Comparison of ENCODE assay signal across 13 cellular contexts in genomic region chr12:26120561-26121274, GRCh38. TPM values are rescaled to one million over a fixed set of nuclear protein-coding genes. Genes with fewer than 3 reads are reported as not detected.
DNase-seq lines count a peak whose midpoint lies in the region; ATAC-seq and TF ChIP-seq lines count a peak whose summit lies in the region.
"Had no signal": no experiment of that assay in that cellular context is flagged by ENCODE, and none has a peak within 500 bp of the region (broad histone marks: within the 10 kb centered on the region; RNA-seq: fewer than 3 reads in every experiment).

No MANE protein-coding gene starts in this region.

- peaks cover 44% of the 10 kb centered on the region for H3K4me1 ChIP-seq in HUES64 (ENCODE audit: insufficient read depth, low read length)

- no peaks in the 10 kb centered on the region for H3K9me3 ChIP-seq in HUES64 (ENCODE audit: insufficient read depth, low read depth, low read length)

- H3K27me3 Mint-ChIP-seq in stimulated activated memory B cell treated with anti-CD40 and anti-IgM and Interleukin-4, amounts not matched to agents 10 μg/mL and 1 μg/mL and 100 μg/mL, for 72 hours = no peaks in the 10 kb centered on the region

- no peak for ATAC-seq in stimulated activated memory B cell treated with anti-CD40 and anti-IgM and Interleukin-4, amounts not matched to agents 10 μg/mL and 1 μg/mL and 100 μg/mL, for 72 hours
- ATAC-seq in HG03175 (IDR thresholded peaks at IDR 0.05; ENCODE audit: unreplicated experiment) = no peak
- ATAC-seq: activated T-helper 17 cell treated with anti-CD3 and anti-CD28 coated beads, Interleukin-2, amount 50 U/mL, for 72 hours; naive thymus-derived CD8-positive, alpha-beta T cell had no signal

- peaks cover 89% of the 10 kb centered on the region for H3K27me3 ChIP-seq in HUES64 (ENCODE audit: insufficient read depth, low read length)

- H3K9me3 Mint-ChIP-seq in stimulated activated memory B cell treated with anti-CD40 and anti-IgM and Interleukin-4, amounts not matched to agents 10 μg/mL and 1 μg/mL and 100 μg/mL, for 72 hours = no peaks in the 10 kb centered on the region
- H3K9me3 Mint-ChIP-seq: activated T-helper 17 cell treated with anti-CD3 and anti-CD28 coated beads, Interleukin-2, amount 50 U/mL, for 72 hours; naive thymus-derived CD8-positive, alpha-beta T cell had no signal

- no peak for TF ChIP-seq CTCF in RWPE1 (conservative IDR thresholded peaks at IDR 0.05; ENCODE audit: low read depth)

- H3K27ac ChIP-seq in HUES64 (ENCODE audit: low read depth, low read length) = no peak overlapping the region
- H3K27ac ChIP-seq in angular gyrus (ENCODE audit: low read depth, low read length) = peak overlapping the region; percentile 95
- no peak overlapping the region for H3K27ac ChIP-seq in RWPE1

- H3K36me3 ChIP-seq in HUES64 (ENCODE audit: insufficient read depth, low read length) = no peaks in the 10 kb centered on the region

- DNase-seq in kidney glomerular epithelial cell (lab: John Stamatoyannopoulos, UW) = peak; percentile 27
- DNase-seq in RWPE1 (ENCODE audit: low spot score) = no peak
- no peak for DNase-seq in NCI-H187 treated with DMSO at 0.1 percent for 48 hours (lab: John Stamatoyannopoulos, UW)
- no peak for DNase-seq in NCI-H1930 (lab: John Stamatoyannopoulos, UW)
- DNase-seq: activated CD4-positive, CD25-positive, alpha-beta regulatory T cell; CD4-positive, CD25-positive, alpha-beta regulatory T cell; KG1; naive thymus-derived CD8-positive, alpha-beta T cell had no signal

- POLR2A ChIA-PET in RWPE1 (lab: Yijun Ruan, JAX; ENCODE audit: low non-redundant PET) = interaction anchor here (0.5 kb wide), 1 partner anchor 861 kb away, joined by 3 read pairs; no protein-coding TSS in a partner anchor

- no peak overlapping the region for H3K4me3 Mint-ChIP-seq in stimulated activated memory B cell treated with anti-CD40 and anti-IgM and Interleukin-4, amounts not matched to agents 10 μg/mL and 1 μg/mL and 100 μg/mL, for 72 hours

- WGBS in HUES64 = 75% methylated on average over 3 of the region's 4 CpGs

- H3K9ac ChIP-seq in HUES64 (ENCODE audit: low read depth, low read length) = no peak overlapping the region

- no peaks in the 10 kb centered on the region for H3K36me3 Mint-ChIP-seq in stimulated activated memory B cell treated with anti-CD40 and anti-IgM and Interleukin-4, amounts not matched to agents 10 μg/mL and 1 μg/mL and 100 μg/mL, for 72 hours
- H3K36me3 Mint-ChIP-seq: CD4-positive, CD25-positive, alpha-beta regulatory T cell; naive thymus-derived CD8-positive, alpha-beta T cell had no signal

- CTCF ChIA-PET in RWPE1 (lab: Yijun Ruan, JAX) = interaction anchor here (0.6 kb wide), 1 partner anchor 66 kb away, joined by 4 read pairs; no protein-coding TSS in a partner anchor

- peaks cover 71% of the 10 kb centered on the region for H3K4me1 Mint-ChIP-seq in stimulated activated memory B cell treated with anti-CD40 and anti-IgM and Interleukin-4, amounts not matched to agents 10 μg/mL and 1 μg/mL and 100 μg/mL, for 72 hours

- H3K27ac Mint-ChIP-seq in stimulated activated memory B cell treated with anti-CD40 and anti-IgM and Interleukin-4, amounts not matched to agents 10 μg/mL and 1 μg/mL and 100 μg/mL, for 72 hours = peak overlapping the region; percentile 90
- H3K27ac Mint-ChIP-seq: activated T-helper 17 cell treated with anti-CD3 and anti-CD28 coated beads, Interleukin-2, amount 50 U/mL, for 72 hours; CD4-positive, CD25-positive, alpha-beta regulatory T cell had no signal

- 0 out of 2 replicates have a peak overlapping the region, but pooled peaks have one; percentile 58 for H3K4me3 ChIP-seq in HUES64 (ENCODE audit: low read length)

RNA-seq across cellular contexts. Expression of gene BHLHE41, which starts 4.1 kb away (rescaled TPM):
- polyA plus RNA-seq in HUES64 (2013, experiment 1 of 2) = 0.55 TPM
- 1.2 TPM for polyA plus RNA-seq in HUES64 (2013, experiment 2 of 2)
- polyA plus RNA-seq: CD4-positive, CD25-positive, alpha-beta regulatory T cell had no signal
